ENCODE assay signal across 14 cellular contexts in the genomic region with DNA sequence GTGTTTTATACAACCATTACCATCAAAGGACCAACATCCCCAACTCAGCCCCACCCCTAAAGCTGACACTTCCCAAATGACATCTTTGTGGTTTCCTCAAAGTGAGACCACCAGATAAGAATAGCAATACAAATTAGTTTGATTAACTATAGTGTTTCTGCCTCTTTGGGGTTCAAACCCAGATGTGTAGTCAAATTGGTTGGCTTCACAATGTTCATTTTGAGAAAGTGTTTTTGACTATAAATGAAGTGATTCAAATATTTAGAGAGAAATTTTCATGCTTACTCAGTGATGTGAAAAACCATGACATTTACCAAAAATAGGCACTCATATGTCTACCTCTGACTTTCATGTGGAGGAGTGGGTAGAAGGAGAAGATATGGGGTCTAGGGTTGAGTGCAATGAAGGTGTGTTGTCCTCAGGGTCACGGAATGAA.
DNase-seq lines count a peak whose midpoint lies in the region; ATAC-seq, FAIRE-seq and TF ChIP-seq lines count a peak whose summit lies in the region.
"Had no signal": no experiment of that assay in that cellular context is flagged by ENCODE, and none has a peak within 500 bp of the region (broad histone marks: within the 10 kb centered on the region; RNA-seq: fewer than 3 reads in every experiment).

No MANE protein-coding gene starts in this region.

- POLR2A ChIA-PET in CD8-positive, alpha-beta T cell (lab: Charles Lee) = no interaction called here

- H3K9me3 ChIP-seq in BLaER1 treated with 17β-estradiol and CSF1 and Interleukin-3, amounts not matched to agents 10 nM and 100 nM (replicated peaks in 1 of 11) = peaks cover 0 to 5% (median 0%) of the 10 kb centered on the region in 11 experiments; a peak in 3 of 22 replicates
- H3K9me3 ChIP-seq in CD8-positive, alpha-beta T cell (ENCODE audit: low read length) = no peaks in the 10 kb centered on the region
- H3K9me3 ChIP-seq in kidney (ENCODE audit: control insufficient read depth in 1 of 2, low read length in 2 of 2) = no peaks in the 10 kb centered on the region
- no peaks in the 10 kb centered on the region for H3K9me3 ChIP-seq in uterus
- H3K9me3 ChIP-seq: heart left ventricle, MG63 had no signal

- no peaks in the 10 kb centered on the region for H3K36me3 Mint-ChIP-seq in CD8-positive, alpha-beta T cell
- H3K36me3 Mint-ChIP-seq: activated naive CD4-positive, alpha-beta T cell treated with anti-CD3 and anti-CD28 coated beads, Interleukin-2, amount 50 U/mL, for 24 hours had no signal

- no peaks in the 10 kb centered on the region for H3K36me3 ChIP-seq in BLaER1 treated with 17β-estradiol and CSF1 and Interleukin-3, amounts not matched to agents 10 nM and 100 nM
- no peaks in the 10 kb centered on the region for H3K36me3 ChIP-seq in CD8-positive, alpha-beta T cell (ENCODE audit: insufficient read depth, low read length)
- H3K36me3 ChIP-seq in kidney (ENCODE audit: control insufficient read depth in 1 of 2, insufficient read depth in 2 of 2, low read length in 2 of 2) = no peaks in the 10 kb centered on the region
- H3K36me3 ChIP-seq in uterus = no peaks in the 10 kb centered on the region
- H3K36me3 ChIP-seq: heart left ventricle, MG63 had no signal

- no peaks in the 10 kb centered on the region for H4K20me1 ChIP-seq in BLaER1 treated with 17β-estradiol and CSF1 and Interleukin-3, amounts not matched to agents 10 nM and 100 nM

- peaks cover 2% of the 10 kb centered on the region for H3K4me1 Mint-ChIP-seq in CD8-positive, alpha-beta T cell (ENCODE audit: low read depth)

- no peak for FAIRE-seq in kidney (lab: Jason Lieb, UNC)

- H3K4me1 ChIP-seq in BLaER1 treated with 17β-estradiol and CSF1 and Interleukin-3, amounts not matched to agents 10 nM and 100 nM = peaks cover 12 to 56% (median 15%) of the 10 kb centered on the region in 10 experiments
- no peaks in the 10 kb centered on the region for H3K4me1 ChIP-seq in CD8-positive, alpha-beta T cell (ENCODE audit: insufficient read depth, low read length)
- no peaks in the 10 kb centered on the region for H3K4me1 ChIP-seq in kidney (ENCODE audit: control insufficient read depth in 1 of 2, insufficient read depth in 1 of 2, low read depth in 1 of 2, low read length in 2 of 2)
- no peaks in the 10 kb centered on the region for H3K4me1 ChIP-seq in uterus
- H3K4me1 ChIP-seq: heart left ventricle had no signal

- no peak overlapping the region for H3K9ac ChIP-seq in BLaER1 treated with 17β-estradiol and CSF1 and Interleukin-3, amounts not matched to agents 10 nM and 100 nM
- H3K9ac ChIP-seq in kidney (ENCODE audit: low read length in 2 of 2) = no peak overlapping the region

- H3K4me3 ChIP-seq in BLaER1 treated with 17β-estradiol and CSF1 and Interleukin-3, amounts not matched to agents 10 nM and 100 nM = no peak overlapping the region
- H3K4me3 ChIP-seq in CD8-positive, alpha-beta T cell (ENCODE audit: low read depth, low read length) = no peak overlapping the region
- H3K4me3 ChIP-seq in coronary artery = no peak overlapping the region
- H3K4me3 ChIP-seq in kidney (ENCODE audit: low read length in 2 of 2) = no peak overlapping the region
- no peak overlapping the region for H3K4me3 ChIP-seq in uterus
- H3K4me3 ChIP-seq: heart left ventricle, MG63 had no signal

- H3K4me2 ChIP-seq in BLaER1 treated with 17β-estradiol and CSF1 and Interleukin-3, amounts not matched to agents 10 nM and 100 nM = peak overlapping the region; percentile 32 to 62 (median 53)

- no peaks in the 10 kb centered on the region for H3K9me3 Mint-ChIP-seq in CD8-positive, alpha-beta T cell
- H3K9me3 Mint-ChIP-seq: activated naive CD4-positive, alpha-beta T cell treated with anti-CD3 and anti-CD28 coated beads, Interleukin-2, amount 50 U/mL, for 24 hours; central memory CD8-positive, alpha-beta T cell had no signal

- no peaks in the 10 kb centered on the region for H3K27me3 ChIP-seq in BLaER1 treated with 17β-estradiol and CSF1 and Interleukin-3, amounts not matched to agents 10 nM and 100 nM
- H3K27me3 ChIP-seq in CD8-positive, alpha-beta T cell (ENCODE audit: insufficient read depth, low read length) = no peaks in the 10 kb centered on the region
- no peaks in the 10 kb centered on the region for H3K27me3 ChIP-seq in uterus
- H3K27me3 ChIP-seq: heart left ventricle, MG63 had no signal

- H3K4me3 Mint-ChIP-seq in CD8-positive, alpha-beta T cell = no peak overlapping the region
- H3K4me3 Mint-ChIP-seq: activated naive CD4-positive, alpha-beta T cell treated with anti-CD3 and anti-CD28 coated beads, Interleukin-2, amount 50 U/mL, for 24 hours; central memory CD8-positive, alpha-beta T cell had no signal

- DNase-seq in CD8-positive, alpha-beta T cell = no peak
- DNase-seq in coronary artery (ENCODE audit: low spot score) (no peak), kidney (no peak), uterus (no peak)
- DNase-seq: erythroblast, H7, heart left ventricle, MG63 had no signal

- H3K27me3 Mint-ChIP-seq in CD8-positive, alpha-beta T cell (ENCODE audit: low read depth) = no peaks in the 10 kb centered on the region
- H3K27me3 Mint-ChIP-seq: central memory CD8-positive, alpha-beta T cell had no signal

- ATAC-seq in GM18520 (IDR thresholded peaks at IDR 0.05; ENCODE audit: unreplicated experiment) (peak; percentile 53), HG02588 (IDR thresholded peaks at IDR 0.05; ENCODE audit: unreplicated experiment) (peak; percentile 55), HG03469 (IDR thresholded peaks at IDR 0.05; ENCODE audit: unreplicated experiment) (peak; percentile 49)
- no peak for ATAC-seq in CD8-positive, alpha-beta T cell
- ATAC-seq: heart left ventricle had no signal

- TF ChIP-seq POLR2A in uterus (IDR thresholded peaks at IDR 0.05) = no peak

- no peak for TF ChIP-seq CTCF in CD8-positive, alpha-beta T cell (IDR thresholded peaks at IDR 0.05)
- TF ChIP-seq CTCF in coronary artery (IDR thresholded peaks at IDR 0.05) = no peak
- no peak for TF ChIP-seq CTCF in kidney (IDR thresholded peaks at IDR 0.05; ENCODE audit: borderline replicate concordance, extremely low read depth, insufficient read depth)
- no peak for TF ChIP-seq CTCF in uterus (IDR thresholded peaks at IDR 0.05)

- no peak overlapping the region for H3K27ac ChIP-seq in BLaER1 treated with 17β-estradiol and CSF1 and Interleukin-3, amounts not matched to agents 10 nM and 100 nM
- H3K27ac ChIP-seq in CD8-positive, alpha-beta T cell (ENCODE audit: low read depth, low read length) = no peak overlapping the region
- H3K27ac ChIP-seq in coronary artery = no peak overlapping the region
- H3K27ac ChIP-seq in kidney (ENCODE audit: low read depth in 2 of 2, low read length in 2 of 2) = no peak overlapping the region
- H3K27ac ChIP-seq in uterus = no peak overlapping the region
- H3K27ac ChIP-seq: heart left ventricle had no signal

- no peak overlapping the region for H3K27ac Mint-ChIP-seq in CD8-positive, alpha-beta T cell
- H3K27ac Mint-ChIP-seq: activated naive CD4-positive, alpha-beta T cell treated with anti-CD3 and anti-CD28 coated beads, Interleukin-2, amount 50 U/mL, for 24 hours had no signal

- intact Hi-C loops in CD8-positive, alpha-beta T cell (cut with DNase I, micrococcal nuclease) = no loop called here
- intact Hi-C loops in kidney (cut with DNase I) (no loop called here), uterus (cut with DNase I; ENCODE audit: low total_unique reads) (no loop called here)

- CTCF ChIA-PET in CD8-positive, alpha-beta T cell (lab: Charles Lee) = no interaction called here
